Comparison of ENCODE assay signal across 23 cellular contexts in the genomic region with DNA sequence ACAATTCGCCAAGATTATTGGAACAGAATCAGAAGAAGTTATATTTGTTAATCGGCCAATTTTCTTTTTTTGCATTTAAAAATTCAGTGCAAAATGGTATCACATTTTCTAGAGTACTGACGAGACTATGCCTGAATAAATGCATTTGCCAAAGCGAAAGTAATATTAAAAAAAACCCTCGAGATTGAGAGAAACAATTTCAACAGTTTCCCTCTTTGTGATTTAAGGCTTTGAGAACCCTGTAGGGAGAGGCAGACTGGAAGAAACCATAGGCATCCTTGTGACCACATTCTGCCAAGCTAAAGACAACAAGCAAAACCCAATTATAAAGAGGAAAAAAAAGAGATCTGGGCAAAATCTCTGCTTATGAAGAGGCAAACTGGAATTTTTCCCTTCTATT.
DNase-seq lines count a peak whose midpoint lies in the region; ATAC-seq and TF ChIP-seq lines count a peak whose summit lies in the region.
"Had no signal": no experiment of that assay in that cellular context is flagged by ENCODE, and none has a peak within 500 bp of the region (broad histone marks: within the 10 kb centered on the region; RNA-seq: fewer than 3 reads in every experiment).

No MANE protein-coding gene starts in this region.

- H3K9ac ChIP-seq in adipocyte (ENCODE audit: low read length), result peak overlapping the region; percentile 71
- H3K9ac ChIP-seq in mesenchymal stem cell (ENCODE audit: low read length), result peak overlapping the region; percentile 85
- H3K9ac ChIP-seq: BLaER1 treated with 17β-estradiol and CSF1 and Interleukin-3, amounts not matched to agents 10 nM and 100 nM had no signal

- no peaks in the 10 kb centered on the region for H3K9me3 ChIP-seq in adipocyte (ENCODE audit: control insufficient read depth, low read length)
- no peaks in the 10 kb centered on the region for H3K9me3 ChIP-seq in mesenchymal stem cell (ENCODE audit: control insufficient read depth, low read length)
- no peaks in the 10 kb centered on the region for H3K9me3 ChIP-seq in upper lobe of right lung
- H3K9me3 ChIP-seq: BLaER1 treated with 17β-estradiol and CSF1 and Interleukin-3, amounts not matched to agents 10 nM and 100 nM; left lung; ovary had no signal

- no peaks in the 10 kb centered on the region for H3K9me3 Mint-ChIP-seq in activated naive CD8-positive, alpha-beta T cell treated with anti-CD3 and anti-CD28 coated beads, Interleukin-2, amount 10 ng/mL, durations not matched to agents 7 days and 5 days
- no peaks in the 10 kb centered on the region for H3K9me3 Mint-ChIP-seq in activated naive CD8-positive, alpha-beta T cell treated with anti-CD3 and anti-CD28 coated beads for 36 hours
- H3K9me3 Mint-ChIP-seq in glutamatergic neuron (ENCODE audit: unreplicated experiment) (no peaks in the 10 kb centered on the region), natural killer cell (no peaks in the 10 kb centered on the region)
- H3K9me3 Mint-ChIP-seq: activated naive CD4-positive, alpha-beta T cell treated with anti-CD3 and anti-CD28 coated beads, Interleukin-2, amount 10 ng/mL, durations not matched to agents 7 days and 5 days; dendritic cell treated with granulocyte-macrophage colony-stimulating factor and Interleukin-4, amounts not matched to agents 40 ng/mL and 50 ng/mL, for 4 days had no signal

- H3K27ac ChIP-seq in mesenchymal stem cell (ENCODE audit: low read length, poor library complexity, severe bottlenecking) (no peak overlapping the region), upper lobe of right lung (no peak overlapping the region)
- H3K27ac ChIP-seq: BLaER1 treated with 17β-estradiol and CSF1 and Interleukin-3, amounts not matched to agents 10 nM and 100 nM; left lung; ovary; RWPE1 had no signal

- no peaks in the 10 kb centered on the region for H3K79me1 ChIP-seq in mesenchymal stem cell (replicated peaks; ENCODE audit: low read length, poor library complexity, severe bottlenecking)

- H2AFZ ChIP-seq in mesenchymal stem cell (ENCODE audit: low read depth, low read length), result no peak overlapping the region

- no peaks in the 10 kb centered on the region for H3K4me1 Mint-ChIP-seq in activated naive CD8-positive, alpha-beta T cell treated with anti-CD3 and anti-CD28 coated beads, Interleukin-2, amount 10 ng/mL, durations not matched to agents 7 days and 5 days
- H3K4me1 Mint-ChIP-seq in activated naive CD8-positive, alpha-beta T cell treated with anti-CD3 and anti-CD28 coated beads for 36 hours, result peaks cover 6% of the 10 kb centered on the region
- H3K4me1 Mint-ChIP-seq in glutamatergic neuron (ENCODE audit: low read depth, unreplicated experiment), result peaks cover 25% of the 10 kb centered on the region
- H3K4me1 Mint-ChIP-seq in natural killer cell, result peaks cover 0 to 7% of the 10 kb centered on the region in 2 donors
- H3K4me1 Mint-ChIP-seq: activated naive CD4-positive, alpha-beta T cell treated with anti-CD3 and anti-CD28 coated beads, Interleukin-2, amount 10 ng/mL, durations not matched to agents 7 days and 5 days had no signal

- no peak overlapping the region for H3K14ac ChIP-seq in mesenchymal stem cell (ENCODE audit: low read length in 2 of 2)

- peaks cover 2% of the 10 kb centered on the region for H3K27me3 Mint-ChIP-seq in activated naive CD8-positive, alpha-beta T cell treated with anti-CD3 and anti-CD28 coated beads, Interleukin-2, amount 10 ng/mL, durations not matched to agents 7 days and 5 days
- no peaks in the 10 kb centered on the region for H3K27me3 Mint-ChIP-seq in activated naive CD8-positive, alpha-beta T cell treated with anti-CD3 and anti-CD28 coated beads for 36 hours
- H3K27me3 Mint-ChIP-seq in glutamatergic neuron (ENCODE audit: unreplicated experiment), result no peaks in the 10 kb centered on the region
- H3K27me3 Mint-ChIP-seq in natural killer cell (ENCODE audit: low read depth in 2 of 2), result no peaks in the 10 kb centered on the region
- H3K27me3 Mint-ChIP-seq: activated naive CD4-positive, alpha-beta T cell treated with anti-CD3 and anti-CD28 coated beads, Interleukin-2, amount 10 ng/mL, durations not matched to agents 7 days and 5 days; dendritic cell treated with granulocyte-macrophage colony-stimulating factor and Interleukin-4, amounts not matched to agents 40 ng/mL and 50 ng/mL, for 4 days had no signal

- no peak overlapping the region for H4K8ac ChIP-seq in mesenchymal stem cell (ENCODE audit: low read length)

- H3K18ac ChIP-seq in mesenchymal stem cell (ENCODE audit: low read depth in 1 of 2, low read length in 2 of 2), result no peak overlapping the region

- POLR2A ChIA-PET in activated naive CD8-positive, alpha-beta T cell treated with anti-CD3 and anti-CD28 coated beads, Interleukin-2, amount 10 ng/mL, durations not matched to agents 7 days and 5 days (lab: Charles Lee), result no interaction called here

- no peak overlapping the region for H3K27ac Mint-ChIP-seq in activated naive CD8-positive, alpha-beta T cell treated with anti-CD3 and anti-CD28 coated beads, Interleukin-2, amount 10 ng/mL, durations not matched to agents 7 days and 5 days
- H3K27ac Mint-ChIP-seq in activated naive CD8-positive, alpha-beta T cell treated with anti-CD3 and anti-CD28 coated beads for 36 hours, result no peak overlapping the region
- H3K27ac Mint-ChIP-seq in glutamatergic neuron (ENCODE audit: unreplicated experiment) (no peak overlapping the region), natural killer cell (no peak overlapping the region)
- H3K27ac Mint-ChIP-seq: activated naive CD4-positive, alpha-beta T cell treated with anti-CD3 and anti-CD28 coated beads, Interleukin-2, amount 10 ng/mL, durations not matched to agents 7 days and 5 days; dendritic cell treated with granulocyte-macrophage colony-stimulating factor and Interleukin-4, amounts not matched to agents 40 ng/mL and 50 ng/mL, for 4 days had no signal

- peak overlapping the region; percentile 78 for H3K4me3 ChIP-seq in adipocyte (ENCODE audit: low read length)
- peak overlapping the region in 1 of 2 experiments; percentile 69 for H3K4me3 ChIP-seq in mesenchymal stem cell (ENCODE audit: insufficient read depth in 1 of 2, low read depth in 1 of 2, low read length in 2 of 2)
- peak overlapping the region; percentile 29 for H3K4me3 ChIP-seq in upper lobe of right lung
- H3K4me3 ChIP-seq: BLaER1 treated with 17β-estradiol and CSF1 and Interleukin-3, amounts not matched to agents 10 nM and 100 nM; left lung; ovary; smooth muscle cell had no signal

- no peak overlapping the region for H3K4me2 ChIP-seq in mesenchymal stem cell (ENCODE audit: low read length, poor library complexity, severe bottlenecking)
- H3K4me2 ChIP-seq: BLaER1 treated with 17β-estradiol and CSF1 and Interleukin-3, amounts not matched to agents 10 nM and 100 nM; smooth muscle cell had no signal

- peak overlapping the region; percentile 11 for H3K4me3 Mint-ChIP-seq in activated naive CD8-positive, alpha-beta T cell treated with anti-CD3 and anti-CD28 coated beads, Interleukin-2, amount 10 ng/mL, durations not matched to agents 7 days and 5 days
- H3K4me3 Mint-ChIP-seq in activated naive CD8-positive, alpha-beta T cell treated with anti-CD3 and anti-CD28 coated beads for 36 hours, result no peak overlapping the region
- H3K4me3 Mint-ChIP-seq in glutamatergic neuron (ENCODE audit: unreplicated experiment), result no peak overlapping the region
- no peak overlapping the region for H3K4me3 Mint-ChIP-seq in natural killer cell
- H3K4me3 Mint-ChIP-seq: activated naive CD4-positive, alpha-beta T cell treated with anti-CD3 and anti-CD28 coated beads, Interleukin-2, amount 10 ng/mL, durations not matched to agents 7 days and 5 days; dendritic cell treated with granulocyte-macrophage colony-stimulating factor and Interleukin-4, amounts not matched to agents 40 ng/mL and 50 ng/mL, for 4 days had no signal

- no peak for DNase-seq in activated naive CD8-positive, alpha-beta T cell treated with anti-CD3 and anti-CD28 coated beads, Interleukin-2, amount 10 ng/mL, durations not matched to agents 7 days and 5 days
- DNase-seq in activated naive CD8-positive, alpha-beta T cell treated with anti-CD3 and anti-CD28 coated beads for 36 hours, result no peak
- DNase-seq in adipocyte (ENCODE audit: low read depth), result no peak
- DNase-seq in mesenchymal stem cell, result no peak
- DNase-seq in upper lobe of right lung, result no peak
- DNase-seq in glutamatergic neuron, result no peak
- no peak for DNase-seq in natural killer cell
- DNase-seq: activated CD4-positive, alpha-beta T cell treated with anti-CD3 and anti-CD28 coated beads, Interleukin-2, amount 50 U/mL, for 4 hours; activated naive CD4-positive, alpha-beta T cell treated with anti-CD3 and anti-CD28 coated beads, Interleukin-2, amount 10 ng/mL, durations not matched to agents 7 days and 5 days; activated T-cell treated with anti-CD3 and anti-CD28 coated beads, Interleukin-2, amount 50 U/mL, for 1 hour; GF-D8; KG1; left lung; NCI-H2171 treated with DMSO at 0.1 percent for 48 hours; NCI-H774; ovary; stimulated activated CD4-positive, alpha-beta T cell treated with anti-CD3 and anti-CD28 coated beads, Interleukin-4, amount 100 ng/mL, for 4 hours; substantia nigra had no signal

- no peak for ATAC-seq in activated naive CD8-positive, alpha-beta T cell treated with anti-CD3 and anti-CD28 coated beads, Interleukin-2, amount 10 ng/mL, durations not matched to agents 7 days and 5 days (ENCODE audit: low read depth)
- no peak for ATAC-seq in upper lobe of right lung
- no peak for ATAC-seq in GM19452 (IDR thresholded peaks at IDR 0.05; ENCODE audit: unreplicated experiment)
- no peak for ATAC-seq in natural killer cell
- ATAC-seq: left lung had no signal

- H2BK12ac ChIP-seq in mesenchymal stem cell (ENCODE audit: low read length in 2 of 2), result no peak overlapping the region

- H2BK5ac ChIP-seq in mesenchymal stem cell (ENCODE audit: low read depth, low read length, poor library complexity, severe bottlenecking), result no peak overlapping the region

- no peak overlapping the region for H2AK5ac ChIP-seq in mesenchymal stem cell (ENCODE audit: low read length, severe bottlenecking)

- H3K27me3 ChIP-seq in adipocyte (replicated peaks; ENCODE audit: control insufficient read depth, insufficient read depth, low read length), result no peaks in the 10 kb centered on the region
- H3K27me3 ChIP-seq in mesenchymal stem cell (ENCODE audit: control insufficient read depth in 1 of 2, insufficient read depth in 1 of 2, low read length in 2 of 2), result no peaks in the 10 kb centered on the region
- no peaks in the 10 kb centered on the region for H3K27me3 ChIP-seq in upper lobe of right lung
- H3K27me3 ChIP-seq: BLaER1 treated with 17β-estradiol and CSF1 and Interleukin-3, amounts not matched to agents 10 nM and 100 nM; left lung; ovary had no signal

- H3K36me3 Mint-ChIP-seq in activated naive CD8-positive, alpha-beta T cell treated with anti-CD3 and anti-CD28 coated beads, Interleukin-2, amount 10 ng/mL, durations not matched to agents 7 days and 5 days, result no peaks in the 10 kb centered on the region
- no peaks in the 10 kb centered on the region for H3K36me3 Mint-ChIP-seq in activated naive CD8-positive, alpha-beta T cell treated with anti-CD3 and anti-CD28 coated beads for 36 hours
- H3K36me3 Mint-ChIP-seq in glutamatergic neuron (ENCODE audit: unreplicated experiment) (no peaks in the 10 kb centered on the region), natural killer cell (no peaks in the 10 kb centered on the region)
- H3K36me3 Mint-ChIP-seq: activated naive CD4-positive, alpha-beta T cell treated with anti-CD3 and anti-CD28 coated beads, Interleukin-2, amount 10 ng/mL, durations not matched to agents 7 days and 5 days had no signal

- H2BK120ac ChIP-seq in mesenchymal stem cell (ENCODE audit: low read depth, low read length), result no peak overlapping the region

- H3K4ac ChIP-seq in mesenchymal stem cell (ENCODE audit: low read depth in 1 of 2, low read length in 2 of 2), result no peak overlapping the region

- H2BK15ac ChIP-seq in mesenchymal stem cell (ENCODE audit: low read depth, poor library complexity, severe bottlenecking), result no peak overlapping the region

- peaks cover 19% of the 10 kb centered on the region for H3K4me1 ChIP-seq in adipocyte (ENCODE audit: control insufficient read depth, insufficient read depth, low read length)
- no peaks in the 10 kb centered on the region for H3K4me1 ChIP-seq in mesenchymal stem cell (ENCODE audit: control insufficient read depth, insufficient read depth, low read depth, low read length)
- H3K4me1 ChIP-seq in upper lobe of right lung, result no peaks in the 10 kb centered on the region
- H3K4me1 ChIP-seq: BLaER1 treated with 17β-estradiol and CSF1 and Interleukin-3, amounts not matched to agents 10 nM and 100 nM; left lung had no signal

- no peaks in the 10 kb centered on the region for H3K36me3 ChIP-seq in adipocyte (ENCODE audit: control insufficient read depth, insufficient read depth, low read length, severe bottlenecking)
- H3K36me3 ChIP-seq in mesenchymal stem cell (ENCODE audit: control insufficient read depth in 1 of 2, insufficient read depth in 2 of 2, low read depth in 1 of 2, low read length in 2 of 2), result no peaks in the 10 kb centered on the region
- H3K36me3 ChIP-seq in upper lobe of right lung, result no peaks in the 10 kb centered on the region
- H3K36me3 ChIP-seq: BLaER1 treated with 17β-estradiol and CSF1 and Interleukin-3, amounts not matched to agents 10 nM and 100 nM; left lung; ovary had no signal

- intact Hi-C loops in upper lobe of right lung (cut with DNase I), result no loop called here
- intact Hi-C loops in natural killer cell (cut with micrococcal nuclease), result no loop called here

- TF ChIP-seq CTCF in upper lobe of right lung (IDR thresholded peaks at IDR 0.05) (no peak), glutamatergic neuron (IDR thresholded peaks at IDR 0.05; ENCODE audit: partially characterized antibody, unreplicated experiment) (no peak), natural killer cell (IDR thresholded peaks at IDR 0.05) (no peak)

- H4K91ac ChIP-seq in mesenchymal stem cell (ENCODE audit: low read length), result no peak overlapping the region

- 100% methylated on average over 5 of the region's 5 CpGs for WGBS in mesenchymal stem cell

- no peak overlapping the region for H3K23ac ChIP-seq in mesenchymal stem cell (ENCODE audit: low read length in 2 of 2)
